8 cellular contexts compared by ENCODE assay signal in genomic region chr6:34674930-34675329, GRCh38. TPM values are rescaled to one million over a fixed set of nuclear protein-coding genes. Genes with fewer than 3 reads are reported as not detected.
DNase-seq lines count a peak whose midpoint lies in the region; ATAC-seq, FAIRE-seq and TF ChIP-seq lines count a peak whose summit lies in the region.
"Not testable (repeated sequence)": the region's sequence is repeated elsewhere in the genome, so short reads cannot be mapped to it uniquely, and the experiment has no call there.

No MANE protein-coding gene starts in this region.

- WGBS in endodermal cell (ENCODE audit: insufficient coverage in 1 of 2, insufficient read length in 1 of 2), 2 experiments, result 93 to 95% methylated on average over 8 to 9 of the region's 9 CpGs

- H3K4me3 ChIP-seq in endodermal cell (ENCODE audit: low read length), result peak overlapping the region; percentile 44

- not testable (repeated sequence) for H3K27me3 ChIP-seq in CD4-positive, alpha-beta T cell (ENCODE audit: control insufficient read depth, insufficient read depth, low read length); endodermal cell (ENCODE audit: control insufficient read depth, insufficient read depth, low read length, poor library complexity, severe bottlenecking)

- peak; percentile 35 for FAIRE-seq in GM12891 (lab: Jason Lieb, UNC)

- H3K36me3 Mint-ChIP-seq in CD4-positive, alpha-beta T cell (ENCODE audit: low read depth); activated CD4-positive, alpha-beta memory T cell treated with anti-CD3 and anti-CD28 coated beads for 36 hours; activated naive CD8-positive, alpha-beta T cell treated with anti-CD3 and anti-CD28 coated beads for 36 hours; endodermal cell (ENCODE audit: low read depth); natural killer cell: not testable (repeated sequence)

- not testable (repeated sequence) for H3K27me3 Mint-ChIP-seq in CD4-positive, alpha-beta T cell; activated CD4-positive, alpha-beta memory T cell treated with anti-CD3 and anti-CD28 coated beads for 36 hours; activated naive CD8-positive, alpha-beta T cell treated with anti-CD3 and anti-CD28 coated beads for 36 hours; endodermal cell (ENCODE audit: insufficient read depth); natural killer cell (ENCODE audit: low read depth in 2 of 2)

- H3K9me3 ChIP-seq in CD4-positive, alpha-beta T cell (ENCODE audit: control insufficient read depth, low read length); endodermal cell (ENCODE audit: control insufficient read depth, low read length): not testable (repeated sequence)

- intact Hi-C loops in CD4-positive, alpha-beta T cell (cut with DNase I, micrococcal nuclease), result loop anchor here in 1 of 2 experiments (5.0 kb wide), 1 partner anchor 82 kb away; the partner anchor contains the start of gene SNRPC
- intact Hi-C loops in activated CD4-positive, alpha-beta memory T cell treated with anti-CD3 and anti-CD28 coated beads for 36 hours (cut with micrococcal nuclease), result loop anchor here (1.0 kb wide), 1 partner anchor 82 kb away; the partner anchor contains the start of gene SNRPC
- intact Hi-C loops in natural killer cell (cut with micrococcal nuclease), result loop anchor here (5.0 kb wide), 1 partner anchor 82 kb away; the partner anchor contains the start of gene SNRPC

- TF ChIP-seq CTCF in CD4-positive, alpha-beta T cell (IDR thresholded peaks at IDR 0.05); natural killer cell (IDR thresholded peaks at IDR 0.05): not testable (repeated sequence)
- peak; percentile 13 for TF ChIP-seq CTCF in endodermal cell (conservative IDR thresholded peaks at IDR 0.05)

- not testable (repeated sequence) for TF ChIP-seq POLR2A in GM12891 (IDR thresholded peaks at IDR 0.05; ENCODE audit: low read depth, low read length)

- H3K27ac ChIP-seq in CD4-positive, alpha-beta T cell (ENCODE audit: low read depth, low read length), result peak overlapping the region; percentile 56
- H3K27ac ChIP-seq in endodermal cell (ENCODE audit: low read depth, low read length), result not testable (repeated sequence)

- peaks cover 67% of the 10 kb centered on the region for H3K4me1 Mint-ChIP-seq in CD4-positive, alpha-beta T cell (ENCODE audit: low read depth)
- H3K4me1 Mint-ChIP-seq in activated CD4-positive, alpha-beta memory T cell treated with anti-CD3 and anti-CD28 coated beads for 36 hours (ENCODE audit: low read depth), result peaks cover 58% of the 10 kb centered on the region
- H3K4me1 Mint-ChIP-seq in activated naive CD8-positive, alpha-beta T cell treated with anti-CD3 and anti-CD28 coated beads for 36 hours, result peaks cover 54% of the 10 kb centered on the region
- H3K4me1 Mint-ChIP-seq in endodermal cell, result peaks cover 38% of the 10 kb centered on the region
- H3K4me1 Mint-ChIP-seq in natural killer cell, result peaks cover 47 to 56% of the 10 kb centered on the region in 2 donors

- not testable (repeated sequence) for H3K4me3 Mint-ChIP-seq in CD4-positive, alpha-beta T cell; activated CD4-positive, alpha-beta memory T cell treated with anti-CD3 and anti-CD28 coated beads for 36 hours; activated naive CD8-positive, alpha-beta T cell treated with anti-CD3 and anti-CD28 coated beads for 36 hours; endodermal cell; natural killer cell

- POLR2A ChIA-PET in CD4-positive, alpha-beta T cell (lab: Charles Lee), result interaction anchor here (0.8 to 5.3 kb wide), 9 partner anchors 11 to 585 kb away, joined by 3 to 69 read pairs (median 4); partner anchors contain the start of genes ILRUN, SNRPC, TAF11 and ZNF76
- POLR2A ChIA-PET in activated CD4-positive, alpha-beta memory T cell treated with anti-CD3 and anti-CD28 coated beads for 36 hours (lab: Charles Lee), result interaction anchor here (4.3 to 5.0 kb wide), 2 partner anchors 18 to 22 kb away, joined by 21 to 52 read pairs; partner anchors contain the start of gene ILRUN

- not testable (repeated sequence) for H3K36me3 ChIP-seq in endodermal cell (ENCODE audit: control insufficient read depth, insufficient read depth, low read length)

- not testable (repeated sequence) for H3K4me1 ChIP-seq in endodermal cell (ENCODE audit: control insufficient read depth, insufficient read depth, low read length)

- not testable (repeated sequence) for H3K9me3 Mint-ChIP-seq in CD4-positive, alpha-beta T cell; activated CD4-positive, alpha-beta memory T cell treated with anti-CD3 and anti-CD28 coated beads for 36 hours; activated naive CD8-positive, alpha-beta T cell treated with anti-CD3 and anti-CD28 coated beads for 36 hours; endodermal cell; natural killer cell

- CTCF ChIA-PET in CD4-positive, alpha-beta T cell (lab: Charles Lee), result interaction anchor here (1.4 kb wide), 1 partner anchor 116 kb away, joined by 3 read pairs; no protein-coding TSS in a partner anchor
- CTCF ChIA-PET in activated CD4-positive, alpha-beta memory T cell treated with anti-CD3 and anti-CD28 coated beads for 36 hours (lab: Charles Lee), result interaction anchor here (0.8 to 4.2 kb wide), 2 partner anchors 18 to 78 kb away, joined by 4 to 20 read pairs; no protein-coding TSS in a partner anchor

- not testable (repeated sequence) for DNase-seq in CD4-positive, alpha-beta T cell; GM12891 (ENCODE audit: insufficient read length, low spot score); activated CD4-positive, alpha-beta memory T cell treated with anti-CD3 and anti-CD28 coated beads for 36 hours; activated naive CD8-positive, alpha-beta T cell treated with anti-CD3 and anti-CD28 coated beads for 36 hours; endodermal cell; natural killer cell
- DNase-seq in RPMI8226, result peak; percentile 57

- H3K9ac ChIP-seq in endodermal cell (ENCODE audit: extremely low read depth, low read length, poor library complexity, severe bottlenecking), result not testable (repeated sequence)

- ATAC-seq in CD4-positive, alpha-beta T cell (ENCODE audit: poor library complexity); natural killer cell: not testable (repeated sequence)
- peak; percentile 43 for ATAC-seq in HG02759 (IDR thresholded peaks at IDR 0.05; ENCODE audit: unreplicated experiment)

- H3K27ac Mint-ChIP-seq in CD4-positive, alpha-beta T cell, result peak overlapping the region; percentile 96
- peak overlapping the region; percentile 92 for H3K27ac Mint-ChIP-seq in activated CD4-positive, alpha-beta memory T cell treated with anti-CD3 and anti-CD28 coated beads for 36 hours
- peak overlapping the region; percentile 88 for H3K27ac Mint-ChIP-seq in activated naive CD8-positive, alpha-beta T cell treated with anti-CD3 and anti-CD28 coated beads for 36 hours
- not testable (repeated sequence) for H3K27ac Mint-ChIP-seq in endodermal cell
- H3K27ac Mint-ChIP-seq in natural killer cell, result peak overlapping the region; percentile 88 to 97

TF ChIP-seq in GM12891, 5 proteins besides CTCF, POLR2A, EP300 and RAD21:
- TF ChIP-seq PAX5 (IDR thresholded peaks at IDR 0.05; ENCODE audit: insufficient read depth, low read length, severe bottlenecking), result peak; percentile 89

RNA-seq across cellular contexts. Expression of gene ILRUN, which starts 21.6 kb away (rescaled TPM):
- total RNA-seq in CD4-positive, alpha-beta T cell, result 10 to 100 TPM; 44.9 to 49.4 TPM
- polyA plus RNA-seq in GM12891 (2012; ENCODE audit: low read depth, missing spikeins), result 57.1 TPM
- total RNA-seq in activated CD4-positive, alpha-beta memory T cell treated with anti-CD3 and anti-CD28 coated beads for 36 hours, result 10 to 100 TPM; 62.3 to 65.2 TPM
- total RNA-seq in activated naive CD8-positive, alpha-beta T cell treated with anti-CD3 and anti-CD28 coated beads for 36 hours, result 10 to 100 TPM; 45.7 to 46.1 TPM
- total RNA-seq in endodermal cell (10 to 100 TPM; 73.0 to 90.5 TPM), natural killer cell (100 to 1,000 TPM in 1 of 3 donors, 10 to 100 TPM in 2; 91.2 to 101 (median 92.3) TPM)
- polyA plus RNA-seq in endodermal cell (2013, experiment 1 of 2), result 38.0 TPM
- polyA plus RNA-seq in endodermal cell (2013, experiment 2 of 2), result 36.6 TPM
